ENCODE assay signal across 8 cellular contexts in genomic region chr9:124126571-124127289, GRCh38.
DNase-seq lines count a peak whose midpoint lies in the region; ATAC-seq, FAIRE-seq and TF ChIP-seq lines count a peak whose summit lies in the region.

No MANE protein-coding gene starts in this region.

- CTCF ChIA-PET in MCF 10A (lab: Yijun Ruan, JAX): interaction anchor here (0.6 to 2.9 kb wide), 41 partner anchors 9 to 1967 kb away, joined by 3 to 32 read pairs (median 4); no protein-coding TSS in a partner anchor

- POLR2A ChIA-PET in MCF 10A (lab: Yijun Ruan, JAX): interaction anchor here (0.7 to 0.8 kb wide), 2 partner anchors 140 to 171 kb away, joined by 3 to 4 read pairs; no protein-coding TSS in a partner anchor

- intact Hi-C loops in MCF 10A (cut with micrococcal nuclease): loop anchor here (1.0 to 10.0 kb wide), 4 partner anchors 194 to 584 kb away; no protein-coding TSS in a partner anchor

- no peaks in the 10 kb centered on the region for H3K36me3 Mint-ChIP-seq in MCF 10A (ENCODE audit: insufficient read depth, unreplicated experiment)

- H3K27ac ChIP-seq in WERI-Rb-1 (no peak overlapping the region), keratinocyte (ENCODE audit: control insufficient read depth, insufficient read depth, low read length) (no peak overlapping the region)

- no peaks in the 10 kb centered on the region for H3K79me2 ChIP-seq in keratinocyte (ENCODE audit: control insufficient read depth, insufficient read depth, low read length)

- no peak overlapping the region for H3K4me3 Mint-ChIP-seq in MCF 10A (ENCODE audit: unreplicated experiment)

- peak; percentile 41 for FAIRE-seq in keratinocyte (lab: Jason Lieb, UNC)

- H3K4me1 ChIP-seq in keratinocyte (ENCODE audit: control insufficient read depth, extremely low read depth, insufficient read depth, low read length): no peaks in the 10 kb centered on the region

- no peaks in the 10 kb centered on the region for H3K4me1 Mint-ChIP-seq in MCF 10A (ENCODE audit: insufficient read depth, unreplicated experiment)

- no peak overlapping the region for H3K4me2 ChIP-seq in keratinocyte (ENCODE audit: control insufficient read depth, extremely low read depth, insufficient read depth, low read depth, low read length)

- dilution Hi-C loops in keratinocyte (cut with MboI; ENCODE audit: extremely low pct_ligation_motif_present, low sequenced_read_pairs): no loop called here

- H4K20me1 ChIP-seq in keratinocyte (ENCODE audit: control insufficient read depth, extremely low read depth, insufficient read depth, low read length): no peaks in the 10 kb centered on the region

- peaks cover 33% of the 10 kb centered on the region for H3K27me3 Mint-ChIP-seq in MCF 10A (ENCODE audit: insufficient read depth, unreplicated experiment)

- H3K4me3 ChIP-seq in WERI-Rb-1 (ENCODE audit: low read depth, low read length) (no peak overlapping the region), keratinocyte (ENCODE audit: control insufficient read depth in 2 of 3, extremely low read depth in 1 of 3, insufficient read depth in 2 of 3, low read depth in 1 of 3, low read length in 3 of 3) (no peak overlapping the region)

- H3K27ac Mint-ChIP-seq in MCF 10A (ENCODE audit: low read depth, unreplicated experiment): no peak overlapping the region

- H3K9ac ChIP-seq in keratinocyte (ENCODE audit: control insufficient read depth, extremely low read depth, insufficient read depth, low read length): no peak overlapping the region

- H3K9me3 ChIP-seq in WERI-Rb-1 (ENCODE audit: severe bottlenecking) (peaks cover 1% of the 10 kb centered on the region), keratinocyte (ENCODE audit: control insufficient read depth, low read depth, low read length) (no peaks in the 10 kb centered on the region)

- no peak for ATAC-seq in HG03095 (IDR thresholded peaks at IDR 0.05; ENCODE audit: unreplicated experiment)

- TF ChIP-seq CTCF in GM13976 (IDR thresholded peaks at IDR 0.05; ENCODE audit: borderline replicate concordance, control extremely low read depth, extremely low read depth, insufficient read depth, missing control alignments): peak; percentile 98
- TF ChIP-seq CTCF in WERI-Rb-1 (IDR thresholded peaks at IDR 0.05; ENCODE audit: low read depth, low read length): peak; percentile 98
- peak; percentile 96 for TF ChIP-seq CTCF in MCF 10A (IDR thresholded peaks at IDR 0.05; ENCODE audit: unreplicated experiment)
- peak; percentile 90 to 96 (median 95) for TF ChIP-seq CTCF in keratinocyte (optimal IDR thresholded peaks at IDR 0.05 in 1 of 3, IDR thresholded peaks at IDR 0.05 in 1 of 3, conservative IDR thresholded peaks at IDR 0.05 in 1 of 3; ENCODE audit: extremely low read depth in 1 of 3, insufficient read depth in 2 of 3, low read length in 3 of 3)

- in situ Hi-C loops in GM13976 (cut with MboI; ENCODE audit: low sequenced_read_pairs, unreplicated experiment): no loop called here

- H3K9me3 Mint-ChIP-seq in MCF 10A (ENCODE audit: unreplicated experiment): no peaks in the 10 kb centered on the region

- H3K27me3 ChIP-seq in WERI-Rb-1 (ENCODE audit: insufficient read depth, low read depth, severe bottlenecking): no peaks in the 10 kb centered on the region
- H3K27me3 ChIP-seq in keratinocyte (ENCODE audit: control insufficient read depth, extremely low read depth, insufficient read depth, low read length): peaks cover 10% of the 10 kb centered on the region

- DNase-seq in 8988T (peak; percentile 67), GM13976 (ENCODE audit: low spot score) (peak; percentile 87), NCI-H2107 (lab: John Stamatoyannopoulos, UW) (peak; percentile 38), WERI-Rb-1 (peak; percentile 88), MCF 10A (ENCODE audit: unreplicated experiment) (peak; percentile 79), keratinocyte (ENCODE audit: low read depth, low spot score) (peak; percentile 32)
- DNase-seq in stimulated activated CD4-positive, alpha-beta T cell treated with anti-CD3 and anti-CD28 coated beads, Interleukin-2, amount 100 ng/mL, for 24 hours: peak; percentile 86 to 88

- no peak overlapping the region for H2AFZ ChIP-seq in keratinocyte (ENCODE audit: control insufficient read depth, low read length)

- H3K36me3 ChIP-seq in WERI-Rb-1 (no peaks in the 10 kb centered on the region), keratinocyte (ENCODE audit: control insufficient read depth in 2 of 2, extremely low read depth in 1 of 2, insufficient read depth in 2 of 2, low read length in 2 of 2) (no peaks in the 10 kb centered on the region)

- BruUV-seq in MCF 10A (replicated peaks; lab: Mats Ljungman, UMichigan): no TSS peak

- no peaks in the 10 kb centered on the region for H3K9me1 ChIP-seq in keratinocyte (ENCODE audit: control insufficient read depth, extremely low read depth, insufficient read depth, low read length)

Comparison
In these comparisons a context has a peak if more than half of its experiments do, and no peak if none do; other contexts are left out.
1. DNase-seq: peak in every context shown above with its lines; median percentile 88 in WERI-Rb-1; 87 in GM13976; 87 in stimulated activated CD4-positive, alpha-beta T cell treated with anti-CD3 and anti-CD28 coated beads, Interleukin-2, amount 100 ng/mL, for 24 hours; 79 in MCF 10A; 67 in 8988T; 38 in NCI-H2107; 32 in keratinocyte.